1 cellular context compared by ENCODE assay signal in genomic region chrX:2387614-2388239, GRCh38.
TF ChIP-seq lines count a peak whose summit lies in the region.

No MANE protein-coding gene starts in this region.

TF ChIP-seq in A549, 52 proteins besides CTCF, POLR2A, EP300 and RAD21 (continued from another document):
- no peak for TF ChIP-seq ATOH8 (CRISPR knock-in tag; IDR thresholded peaks at IDR 0.05; ENCODE audit: low read depth)
